ENCODE assay signal across 35 cellular contexts in the genomic region with DNA sequence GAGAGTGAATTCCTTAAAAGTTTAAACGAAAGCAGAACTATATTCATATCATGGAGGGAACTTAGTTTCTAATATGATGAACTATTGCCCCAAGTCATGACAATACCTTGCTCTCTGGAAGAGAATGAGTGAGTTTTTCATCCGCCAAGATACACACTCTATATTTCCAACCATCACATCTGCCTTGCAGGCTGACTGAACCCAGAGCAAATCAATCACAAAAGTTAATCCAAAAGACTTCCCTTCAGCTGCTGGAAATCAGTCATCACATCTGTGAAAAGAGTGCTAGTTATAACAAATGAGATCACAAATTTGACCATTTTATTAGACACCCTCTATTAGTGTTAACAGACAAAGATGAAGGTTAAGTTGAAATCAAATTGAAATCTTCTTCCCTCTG.
"Had no signal": no experiment of that assay in that cellular context is flagged by ENCODE, and none has a peak within 500 bp of the region (broad histone marks: within the 10 kb centered on the region; RNA-seq: fewer than 3 reads in every experiment).

No MANE protein-coding gene starts in this region.

- H3K9ac ChIP-seq: KMS-11 had no signal

- H3K27ac ChIP-seq: KMS-11 had no signal

- H3K4me3 ChIP-seq: MG63 had no signal

- H3K9me3 ChIP-seq: MG63 had no signal

- H3K4me2 ChIP-seq: KMS-11 had no signal

- H3K27me3 ChIP-seq: MG63 had no signal

- DNase-seq: Karpas-422, Kasumi-1, MG63, MM.1S, MV-4-11, NCI-H1048, NCI-H1092, NCI-H1092 treated with DMSO at 0.1 percent for 48 hours, NCI-H1105, NCI-H1105 treated with DMSO at 0.1 percent for 48 hours, NCI-H1417, NCI-H1417 treated with DMSO at 0.1 percent for 48 hours, NCI-H1436, NCI-H1436 treated with DMSO at 0.1 percent for 48 hours, NCI-H146, NCI-H1694, NCI-H1694 treated with DMSO at 0.1 percent for 48 hours, NCI-H187, NCI-H187 treated with DMSO at 0.1 percent for 48 hours, NCI-H1930, NCI-H2029, NCI-H2029 treated with DMSO at 0.1 percent for 48 hours, NCI-H2081, NCI-H2081 treated with DMSO at 0.1 percent for 48 hours, NCI-H2107, NCI-H2171, NCI-H2171 treated with DMSO at 0.1 percent for 48 hours, NCI-H2227 treated with DMSO at 0.1 percent for 48 hours, NCI-H226, NCI-H345, NCI-H446, NCI-H446 treated with DMSO at 0.1 percent for 48 hours, NCI-H510A, NCI-H510A treated with DMSO at 0.1 percent for 48 hours had no signal

- H3K36me3 ChIP-seq: MG63 had no signal
